Comparison of ENCODE assay signal across 13 cellular contexts in the genomic region with DNA sequence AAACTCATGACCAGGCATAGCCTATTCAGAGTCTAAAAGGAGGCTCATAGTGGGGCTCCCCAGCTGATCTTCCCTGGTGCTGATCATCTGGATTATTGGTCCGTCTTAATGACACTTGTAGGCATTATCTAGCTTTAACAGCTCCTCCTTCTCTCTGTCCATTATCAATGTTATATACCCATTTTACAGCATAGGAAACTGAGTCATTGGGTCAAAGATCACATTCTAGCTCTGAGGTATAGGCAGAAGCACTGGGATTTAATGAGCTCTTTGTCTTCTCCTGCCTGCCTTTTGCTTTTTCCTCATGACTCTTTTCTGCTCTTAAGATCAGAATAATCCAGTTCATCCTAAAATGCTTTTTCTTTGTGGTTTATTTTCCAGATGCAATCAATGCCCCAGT. TPM values are rescaled to one million over a fixed set of nuclear protein-coding genes. Genes with fewer than 3 reads are reported as not detected.
DNase-seq lines count a peak whose midpoint lies in the region; ATAC-seq, FAIRE-seq and TF ChIP-seq lines count a peak whose summit lies in the region.
"Had no signal": no experiment of that assay in that cellular context is flagged by ENCODE, and none has a peak within 500 bp of the region (broad histone marks: within the 10 kb centered on the region; RNA-seq: fewer than 3 reads in every experiment).

No MANE protein-coding gene starts in this region.

- H4K20me1 ChIP-seq in HepG2 (ENCODE audit: insufficient read depth, low read length) = no peaks in the 10 kb centered on the region

- CTCF ChIA-PET in HepG2 (lab: Yijun Ruan, JAX; ENCODE audit: low intra/inter-chr PET ratio, low total read pairs) = no interaction called here

- ATAC-seq in HepG2 = no peak
- ATAC-seq: activated T-cell treated with anti-CD3 and anti-CD28 coated beads, Interleukin-2, amount 50 U/mL, for 72 hours had no signal

- no peak for DNase-seq in HL-60 (ENCODE audit: low read depth in 1 of 2, low spot score in 1 of 2)
- no peak for DNase-seq in brain microvascular endothelial cell
- no peak for DNase-seq in HepG2 (ENCODE audit: low spot score)
- DNase-seq in AG08395 (ENCODE audit: low spot score) = no peak
- DNase-seq in kidney glomerular epithelial cell (lab: John Stamatoyannopoulos, UW) = no peak
- no peak for DNase-seq in activated CD4-positive, CD25-positive, alpha-beta regulatory T cell treated with anti-CD3 and anti-CD28 coated beads, Interleukin-2, amount 50 U/mL, for 72 hours
- no peak for DNase-seq in SKM-1 treated with dmso at 0.1 percent for 144 hours (lab: John Stamatoyannopoulos, UW; ENCODE audit: unreplicated experiment)
- DNase-seq: activated T-cell treated with anti-CD3 and anti-CD28 coated beads, Interleukin-2, amount 50 U/mL, for 72 hours; Caco-2; cortex of kidney; ovary had no signal

- H2AFZ ChIP-seq in HepG2 (ENCODE audit: low read length) = no peak overlapping the region

- TF ChIP-seq POLR2A in HepG2 (IDR thresholded peaks at IDR 0.05; ENCODE audit: insufficient read depth in 1 of 2, low read depth in 2 of 2, low read length in 2 of 2) = no peak

- H3K27me3 ChIP-seq in HL-60 (ENCODE audit: insufficient read depth, poor library complexity, severe bottlenecking) = no peaks in the 10 kb centered on the region
- H3K27me3 ChIP-seq in brain microvascular endothelial cell (replicated peaks) = no peaks in the 10 kb centered on the region
- no peaks in the 10 kb centered on the region for H3K27me3 ChIP-seq in HepG2 (ENCODE audit: control insufficient read depth in 1 of 2, insufficient read depth in 2 of 2, low read length in 2 of 2)
- H3K27me3 ChIP-seq in stomach smooth muscle (ENCODE audit: control insufficient read depth in 1 of 2, insufficient read depth in 2 of 2, low read length in 2 of 2) = no peaks in the 10 kb centered on the region
- H3K27me3 ChIP-seq: ovary had no signal

- H3K4me2 ChIP-seq in HepG2 (ENCODE audit: low read depth, low read length) = no peak overlapping the region

- H3K79me2 ChIP-seq in HepG2 (ENCODE audit: insufficient read depth, low read length) = no peaks in the 10 kb centered on the region

- no peak overlapping the region for H3K9ac ChIP-seq in HepG2 (ENCODE audit: insufficient read depth, low read depth, low read length)
- peak overlapping the region; percentile 56 to 72 for H3K9ac ChIP-seq in stomach smooth muscle (ENCODE audit: low read length in 2 of 2)

- no peaks in the 10 kb centered on the region for H3K36me3 ChIP-seq in brain microvascular endothelial cell (replicated peaks)
- H3K36me3 ChIP-seq in HepG2 (replicated peaks in 1 of 2; ENCODE audit: control insufficient read depth in 1 of 2, insufficient read depth in 2 of 2, low read length in 2 of 2) = no peaks in the 10 kb centered on the region
- no peaks in the 10 kb centered on the region for H3K36me3 ChIP-seq in stomach smooth muscle (ENCODE audit: control insufficient read depth in 2 of 2, insufficient read depth in 2 of 2, low read length in 2 of 2)
- H3K36me3 ChIP-seq: ovary had no signal

- H3K9me3 ChIP-seq in HepG2 (ENCODE audit: low read length) (no peaks in the 10 kb centered on the region), stomach smooth muscle (ENCODE audit: control insufficient read depth in 2 of 2, low read length in 2 of 2) (no peaks in the 10 kb centered on the region)
- H3K9me3 ChIP-seq: Caco-2, ovary had no signal

- peak overlapping the region; percentile 41 for H3K4me3 ChIP-seq in HL-60 (replicated peaks; ENCODE audit: insufficient read depth, low read length)
- H3K4me3 ChIP-seq in brain microvascular endothelial cell (ENCODE audit: low read depth, low read length) = peak overlapping the region; percentile 49
- no peak overlapping the region for H3K4me3 ChIP-seq in HepG2 (replicated peaks in 1 of 3; ENCODE audit: insufficient read depth in 1 of 3, low read depth in 2 of 3, low read length in 3 of 3)
- H3K4me3 ChIP-seq in stomach smooth muscle (ENCODE audit: low read length in 2 of 2) = peak overlapping the region; percentile 51 to 75

- no TSS peak for BruUV-seq in HepG2 (replicated peaks; lab: Mats Ljungman, UMichigan)

- POLR2A ChIA-PET in HepG2 (lab: Yijun Ruan, JAX) = no interaction called here

- intact Hi-C loops in HepG2 (cut with micrococcal nuclease; ENCODE audit: unreplicated experiment) = no loop called here

- no peak for FAIRE-seq in HepG2 (lab: Jason Lieb, UNC)
- FAIRE-seq: TTC549 had no signal

- H3K4me1 ChIP-seq in HepG2 (ENCODE audit: insufficient read depth, low read length) = no peaks in the 10 kb centered on the region
- peaks cover 54% of the 10 kb centered on the region for H3K4me1 ChIP-seq in stomach smooth muscle (ENCODE audit: control insufficient read depth, insufficient read depth, low read length)

- in situ Hi-C loops in brain microvascular endothelial cell (cut with HindIII; ENCODE audit: low pct_ligation_motif_present, low sequenced_read_pairs) = no loop called here
- in situ Hi-C loops in HepG2 (cut with HindIII; ENCODE audit: extremely low pct_ligation_motif_present, low pct_unique_long_range_greater_than_20kb) = no loop called here

- H3K27ac ChIP-seq in HL-60 (replicated peaks) = no peak overlapping the region; the same call in 1 of the 2 replicates
- peak overlapping the region; percentile 79 for H3K27ac ChIP-seq in brain microvascular endothelial cell
- no peak overlapping the region for H3K27ac ChIP-seq in HepG2 (ENCODE audit: extremely low read length, insufficient read depth, low read length)
- peak overlapping the region; percentile 75 for H3K27ac ChIP-seq in stomach smooth muscle (ENCODE audit: low read length)

- TF ChIP-seq CTCF in HL-60 (IDR thresholded peaks at IDR 0.05; ENCODE audit: insufficient read depth, low read length) (no peak), brain microvascular endothelial cell (IDR thresholded peaks at IDR 0.05; ENCODE audit: low read depth, low read length, missing control alignments) (no peak), HepG2 (CRISPR knock-in tag; IDR thresholded peaks at IDR 0.05) (no peak)

- no peak for TF ChIP-seq RAD21 in HepG2 (CRISPR knock-in tag; IDR thresholded peaks at IDR 0.05)

- WGBS in HepG2 (ENCODE audit: low lambda C conversion rate) = 0% methylated on average over 1 of the region's 1 CpG

- TF ChIP-seq EP300 in HepG2 (IDR thresholded peaks at IDR 0.05; ENCODE audit: low read depth in 2 of 2, low read length in 2 of 2) (no peak), HepG2 (CRISPR knock-in tag; IDR thresholded peaks at IDR 0.05; ENCODE audit: borderline replicate concordance) (no peak)

RNA-seq across cellular contexts. Expression of a gene that starts 0.8 kb away (rescaled TPM):
- not detected in 2 replicates for total RNA-seq in HepG2 (2016; rRNA removed; fragmentation: Illumina TruSeq; extraction: Trizol)
- total RNA-seq in HepG2 (2016; cell fraction: cytosol; rRNA removed; fragmentation: Illumina TruSeq; extraction: Trizol; ENCODE audit: low read depth) = not detected in 2 replicates
- total RNA-seq in HepG2 (2016; cell fraction: insoluble cytoplasmic fraction; rRNA removed; fragmentation: Illumina TruSeq; extraction: Trizol) = not detected in 2 replicates
- total RNA-seq in HepG2 (2016; cell fraction: membrane; rRNA removed; fragmentation: Illumina TruSeq; extraction: Trizol) = not detected in 2 replicates
- not detected in 2 replicates for total RNA-seq in HepG2 (2016; cell fraction: nucleus; rRNA removed; fragmentation: Illumina TruSeq; extraction: Trizol)
- not detected in 2 replicates for polyA plus RNA-seq in HepG2 (2011; rRNA removed)
- polyA plus RNA-seq in HepG2 (2011; cell fraction: cytosol; rRNA removed) = not detected in 2 replicates
- not detected in 2 replicates for polyA plus RNA-seq in HepG2 (2011; cell fraction: nucleus; rRNA removed)
- not detected in 2 replicates for polyA plus RNA-seq in HepG2 (2012)
- not detected in 2 replicates for polyA plus RNA-seq in HepG2 (2016; cell fraction: cytosol; fragmentation: Illumina TruSeq; extraction: Trizol; ENCODE audit: low read depth)
- polyA plus RNA-seq in HepG2 (2016; cell fraction: insoluble cytoplasmic fraction; fragmentation: Illumina TruSeq; extraction: Trizol; ENCODE audit: low read depth) = not detected in 2 replicates
- not detected in 2 replicates for polyA plus RNA-seq in HepG2 (2016; cell fraction: membrane; fragmentation: Illumina TruSeq; extraction: Trizol; ENCODE audit: low read depth)
- not detected in 2 replicates for polyA plus RNA-seq in HepG2 (2016; cell fraction: nucleus; fragmentation: Illumina TruSeq; extraction: Trizol; ENCODE audit: insufficient read depth, low read depth)
- 0.42 TPM in 1 of 2 replicates, not detected in the other for polyA minus RNA-seq in HepG2 (2011; rRNA and poly(A)+ RNA removed; ENCODE audit: low replicate concordance)
- polyA minus RNA-seq in HepG2 (2011; cell fraction: cytosol; rRNA and poly(A)+ RNA removed) = not detected in 2 replicates
- polyA minus RNA-seq in HepG2 (2011; cell fraction: nucleus; rRNA and poly(A)+ RNA removed) = not detected in 2 replicates
- total RNA-seq: Caco-2 had no signal

RNA-seq across cellular contexts. Expression of a gene that starts 14.2 kb away (rescaled TPM):
- not detected in 2 replicates for total RNA-seq in HepG2 (2016; rRNA removed; fragmentation: Illumina TruSeq; extraction: Trizol)
- not detected in 2 replicates for total RNA-seq in HepG2 (2016; cell fraction: cytosol; rRNA removed; fragmentation: Illumina TruSeq; extraction: Trizol; ENCODE audit: low read depth)
- total RNA-seq in HepG2 (2016; cell fraction: insoluble cytoplasmic fraction; rRNA removed; fragmentation: Illumina TruSeq; extraction: Trizol) = not detected in 2 replicates
- total RNA-seq in HepG2 (2016; cell fraction: membrane; rRNA removed; fragmentation: Illumina TruSeq; extraction: Trizol) = not detected in 2 replicates
- total RNA-seq in HepG2 (2016; cell fraction: nucleus; rRNA removed; fragmentation: Illumina TruSeq; extraction: Trizol) = not detected in 2 replicates
- not detected in 2 replicates for polyA plus RNA-seq in HepG2 (2011; rRNA removed)
- polyA plus RNA-seq in HepG2 (2011; cell fraction: cytosol; rRNA removed) = not detected in 2 replicates
- polyA plus RNA-seq in HepG2 (2011; cell fraction: nucleus; rRNA removed) = not detected in 2 replicates
- not detected in 2 replicates for polyA plus RNA-seq in HepG2 (2012)
- not detected in 2 replicates for polyA plus RNA-seq in HepG2 (2016; cell fraction: cytosol; fragmentation: Illumina TruSeq; extraction: Trizol; ENCODE audit: low read depth)
- not detected in 2 replicates for polyA plus RNA-seq in HepG2 (2016; cell fraction: insoluble cytoplasmic fraction; fragmentation: Illumina TruSeq; extraction: Trizol; ENCODE audit: low read depth)
- not detected in 2 replicates for polyA plus RNA-seq in HepG2 (2016; cell fraction: membrane; fragmentation: Illumina TruSeq; extraction: Trizol; ENCODE audit: low read depth)
- not detected in 2 replicates for polyA plus RNA-seq in HepG2 (2016; cell fraction: nucleus; fragmentation: Illumina TruSeq; extraction: Trizol; ENCODE audit: insufficient read depth, low read depth)
- polyA minus RNA-seq in HepG2 (2011; rRNA and poly(A)+ RNA removed; ENCODE audit: low replicate concordance) = not detected in 2 replicates
- polyA minus RNA-seq in HepG2 (2011; cell fraction: cytosol; rRNA and poly(A)+ RNA removed) = not detected in 2 replicates
- polyA minus RNA-seq in HepG2 (2011; cell fraction: nucleus; rRNA and poly(A)+ RNA removed) = not detected in 2 replicates
- total RNA-seq: activated T-cell treated with anti-CD3 and anti-CD28 coated beads, Interleukin-2, amount 50 U/mL, for 72 hours; Caco-2 had no signal
- polyA plus RNA-seq: ovary had no signal

RNA-seq across cellular contexts. Expression of a gene that starts 29.7 kb away (rescaled TPM):
- total RNA-seq in HepG2 (2016; rRNA removed; fragmentation: Illumina TruSeq; extraction: Trizol) = not detected in 2 replicates
- not detected in 2 replicates for total RNA-seq in HepG2 (2016; cell fraction: cytosol; rRNA removed; fragmentation: Illumina TruSeq; extraction: Trizol; ENCODE audit: low read depth)
- not detected in 2 replicates for total RNA-seq in HepG2 (2016; cell fraction: insoluble cytoplasmic fraction; rRNA removed; fragmentation: Illumina TruSeq; extraction: Trizol)
- not detected in 2 replicates for total RNA-seq in HepG2 (2016; cell fraction: membrane; rRNA removed; fragmentation: Illumina TruSeq; extraction: Trizol)
- total RNA-seq in HepG2 (2016; cell fraction: nucleus; rRNA removed; fragmentation: Illumina TruSeq; extraction: Trizol) = not detected in 2 replicates
- polyA plus RNA-seq in HepG2 (2011; rRNA removed) = not detected in 2 replicates
- polyA plus RNA-seq in HepG2 (2011; cell fraction: cytosol; rRNA removed) = not detected in 2 replicates
- not detected in 2 replicates for polyA plus RNA-seq in HepG2 (2011; cell fraction: nucleus; rRNA removed)
- polyA plus RNA-seq in HepG2 (2012) = not detected in 2 replicates
- not detected in 2 replicates for polyA plus RNA-seq in HepG2 (2016; cell fraction: cytosol; fragmentation: Illumina TruSeq; extraction: Trizol; ENCODE audit: low read depth)
- not detected in 2 replicates for polyA plus RNA-seq in HepG2 (2016; cell fraction: insoluble cytoplasmic fraction; fragmentation: Illumina TruSeq; extraction: Trizol; ENCODE audit: low read depth)
- polyA plus RNA-seq in HepG2 (2016; cell fraction: membrane; fragmentation: Illumina TruSeq; extraction: Trizol; ENCODE audit: low read depth) = not detected in 2 replicates
- not detected in 2 replicates for polyA plus RNA-seq in HepG2 (2016; cell fraction: nucleus; fragmentation: Illumina TruSeq; extraction: Trizol; ENCODE audit: insufficient read depth, low read depth)
- not detected in 2 replicates for polyA minus RNA-seq in HepG2 (2011; rRNA and poly(A)+ RNA removed; ENCODE audit: low replicate concordance)
- not detected in 2 replicates for polyA minus RNA-seq in HepG2 (2011; cell fraction: cytosol; rRNA and poly(A)+ RNA removed)
- polyA minus RNA-seq in HepG2 (2011; cell fraction: nucleus; rRNA and poly(A)+ RNA removed) = not detected in 2 replicates
- total RNA-seq: activated T-cell treated with anti-CD3 and anti-CD28 coated beads, Interleukin-2, amount 50 U/mL, for 72 hours; Caco-2; ovary had no signal

Comparison
In these comparisons a context has a peak if more than half of its experiments do, and no peak if none do; other contexts are left out.
1. H3K27ac ChIP-seq: peak in brain microvascular endothelial cell (single experiment) and stomach smooth muscle (single experiment); none in HL-60 (single experiment) and HepG2 (single experiment).
2. H3K4me3 ChIP-seq: peak in HL-60 (single experiment), brain microvascular endothelial cell (single experiment) and stomach smooth muscle (2 of 2); none in HepG2 (0 of 3).